In genomic region chr19:50417138-50417849, GRCh38 we compare ENCODE assay signal across 21 cellular contexts. TPM values are rescaled to one million over a fixed set of nuclear protein-coding genes. Genes with fewer than 3 reads are reported as not detected.
DNase-seq lines count a peak whose midpoint lies in the region; ATAC-seq, FAIRE-seq and TF ChIP-seq lines count a peak whose summit lies in the region.
"Had no signal": no experiment of that assay in that cellular context is flagged by ENCODE, and none has a peak within 500 bp of the region (broad histone marks: within the 10 kb centered on the region; RNA-seq: fewer than 3 reads in every experiment).

No MANE protein-coding gene starts in this region.

- no peaks in the 10 kb centered on the region for H3K9me3 ChIP-seq in IMR-90 (ENCODE audit: control insufficient read depth, insufficient read depth, low read length)
- no peaks in the 10 kb centered on the region for H3K9me3 ChIP-seq in pancreas
- H3K9me3 ChIP-seq: neutrophil had no signal

- no peak for TF ChIP-seq RAD21 in IMR-90 (IDR thresholded peaks at IDR 0.05; ENCODE audit: low read length)

- H3K4ac ChIP-seq in IMR-90 (ENCODE audit: low read depth, low read length), result no peak overlapping the region

- POLR2A ChIA-PET in IMR-90 (lab: Charles Lee; ENCODE audit: unreplicated experiment), result no interaction called here

- no peak overlapping the region for H3K56ac ChIP-seq in IMR-90 (ENCODE audit: extremely low read depth, insufficient read depth, low read length)

- dilution Hi-C loops in IMR-90 (cut with HindIII; ENCODE audit: low sequenced_read_pairs, unreplicated experiment), result no loop called here

- H4K8ac ChIP-seq in IMR-90 (ENCODE audit: low read depth in 2 of 2, low read length in 2 of 2), result no peak overlapping the region

- H2BK120ac ChIP-seq in IMR-90 (ENCODE audit: low read depth, low read length), result no peak overlapping the region

- H3K4me1 ChIP-seq in IMR-90 (ENCODE audit: control insufficient read depth, insufficient read depth, low read length) (no peaks in the 10 kb centered on the region), pancreas (peaks cover 0 to 12% (median 7%) of the 10 kb centered on the region in 3 donors)

- H3K14ac ChIP-seq in IMR-90 (replicated peaks; ENCODE audit: low read depth, low read length), result no peak overlapping the region

- WGBS in IMR-90 (ENCODE audit: extremely low coverage in 2 of 2, insufficient read length in 1 of 2), 2 experiments, result no CpG with 5 or more reads among the region's 35 CpGs
- WGBS in pancreas, 2 donors, result 22 to 25% methylated on average over 20 to 35 of the region's 35 CpGs

- no peak overlapping the region for H2BK5ac ChIP-seq in IMR-90 (ENCODE audit: low read depth, low read length, poor library complexity, severe bottlenecking)

- DNase-seq in NCI-H1417 (lab: John Stamatoyannopoulos, UW), result peak in 2 of 3 experiments; percentile 40 to 66
- DNase-seq in NCI-H1417 treated with DMSO at 0.1 percent for 48 hours (lab: John Stamatoyannopoulos, UW), result no peak
- no peak for DNase-seq in IMR-90
- peak; percentile 59 to 89 (median 78) for DNase-seq in pancreas
- no peak for DNase-seq in activated CD4-positive, CD25-positive, alpha-beta regulatory T cell treated with anti-CD3 and anti-CD28 coated beads, Interleukin-2, amount 50 U/mL, for 72 hours
- no peak for DNase-seq in SKM-1 treated with dmso at 0.1 percent for 144 hours (lab: John Stamatoyannopoulos, UW; ENCODE audit: unreplicated experiment)
- no peak for DNase-seq in activated naive CD4-positive, alpha-beta T cell treated with anti-CD3 and anti-CD28 coated beads, Interleukin-2, amount 50 U/mL, for 72 hours (ENCODE audit: low spot score in 2 of 2)
- DNase-seq: 8988T; activated CD4-positive, alpha-beta T cell treated with anti-CD3 and anti-CD28 coated beads, Interleukin-2, amount 10 ng/mL, durations not matched to agents 7 days and 5 days; activated naive CD4-positive, alpha-beta T cell treated with anti-CD3 and anti-CD28 coated beads for 36 hours; DND-41; hippocampal formation; kidney glomerular epithelial cell; NCI-H2171 had no signal

- H3K4me3 ChIP-seq in IMR-90 (ENCODE audit: insufficient read depth, low read depth, low read length) (no peak overlapping the region), pancreas (no peak overlapping the region)
- H3K4me3 ChIP-seq: SK-N-MC had no signal

- H3K36me3 Mint-ChIP-seq in activated naive CD4-positive, alpha-beta T cell treated with anti-CD3 and anti-CD28 coated beads, Interleukin-2, amount 50 U/mL, for 72 hours, result peaks cover 16 to 25% of the 10 kb centered on the region in 2 donors

- H3K27me3 ChIP-seq in IMR-90 (ENCODE audit: control insufficient read depth, insufficient read depth, low read length) (peaks cover 21% of the 10 kb centered on the region), pancreas (no peaks in the 10 kb centered on the region)

- H2BK15ac ChIP-seq in IMR-90 (ENCODE audit: low read depth, low read length), result no peak overlapping the region

- peaks cover 0 to 3% of the 10 kb centered on the region in 2 donors for H3K9me3 Mint-ChIP-seq in activated naive CD4-positive, alpha-beta T cell treated with anti-CD3 and anti-CD28 coated beads, Interleukin-2, amount 50 U/mL, for 72 hours
- H3K9me3 Mint-ChIP-seq: activated CD4-positive, alpha-beta T cell treated with anti-CD3 and anti-CD28 coated beads, Interleukin-2, amount 10 ng/mL, durations not matched to agents 7 days and 5 days; activated naive CD4-positive, alpha-beta T cell treated with anti-CD3 and anti-CD28 coated beads for 36 hours; mesothelial cell of epicardium had no signal

- H4K20me1 ChIP-seq in IMR-90 (ENCODE audit: insufficient read depth, low read length), result no peaks in the 10 kb centered on the region

- BruUV-seq in IMR-90 (replicated peaks; lab: Mats Ljungman, UMichigan), result no TSS peak

- H3K27ac ChIP-seq in IMR-90 (ENCODE audit: insufficient read depth, low read length) (no peak overlapping the region), pancreas (peak overlapping the region in 1 of 4 donors; percentile 3)
- H3K27ac ChIP-seq: neutrophil, SK-N-MC had no signal

- no peak for TF ChIP-seq CTCF in IMR-90 (conservative IDR thresholded peaks at IDR 0.05; ENCODE audit: low read depth, low read length)
- no peak for TF ChIP-seq CTCF in pancreas (IDR thresholded peaks at IDR 0.05)

- H2BK20ac ChIP-seq in IMR-90 (ENCODE audit: low read depth, low read length), result no peak overlapping the region

- TF ChIP-seq POLR2A in IMR-90 (IDR thresholded peaks at IDR 0.05; ENCODE audit: low read depth, low read length) (no peak), Raji (IDR thresholded peaks at IDR 0.05; ENCODE audit: insufficient read depth, low read depth, low read length) (0 out of 2 replicates have a peak, but pooled peaks have one; percentile 39)

- H3K36me3 ChIP-seq in IMR-90 (ENCODE audit: control insufficient read depth, insufficient read depth, low read length) (peaks cover 2% of the 10 kb centered on the region; the same call in 1 of the 2 replicates), pancreas (no peaks in the 10 kb centered on the region)
- H3K36me3 ChIP-seq: neutrophil had no signal

- H4K91ac ChIP-seq in IMR-90 (ENCODE audit: insufficient read depth, low read depth, low read length), result no peak overlapping the region

- H3K79me1 ChIP-seq in IMR-90 (ENCODE audit: low read depth in 1 of 2, low read length in 2 of 2), result no peaks in the 10 kb centered on the region

- no peak overlapping the region for H2AK5ac ChIP-seq in IMR-90 (ENCODE audit: low read depth, low read length)

- intact Hi-C loops in IMR-90 (cut with micrococcal nuclease), result no loop called here
- intact Hi-C loops in pancreas (cut with DNase I), result no loop called here

- no peak for FAIRE-seq in pancreas (lab: Jason Lieb, UNC)
- FAIRE-seq: TTC549 had no signal

- no peak overlapping the region for H3K9ac ChIP-seq in IMR-90 (ENCODE audit: low read depth, low read length)

- no peak overlapping the region for H3K23ac ChIP-seq in IMR-90 (ENCODE audit: low read depth, low read length)

- H3K4me2 ChIP-seq in IMR-90 (ENCODE audit: low read depth, low read length), result no peak overlapping the region

- CTCF ChIA-PET in IMR-90 (lab: Yijun Ruan, JAX), result no interaction called here

- ATAC-seq in IMR-90 (ENCODE audit: low read depth), result no peak
- ATAC-seq in pancreas, result peak; percentile 77 to 82 (median 78)
- no peak for ATAC-seq in activated naive CD4-positive, alpha-beta T cell treated with anti-CD3 and anti-CD28 coated beads, Interleukin-2, amount 50 U/mL, for 72 hours
- ATAC-seq: right cardiac atrium had no signal

- no peak overlapping the region for H2AK9ac ChIP-seq in IMR-90 (replicated peaks; ENCODE audit: low read depth, low read length, poor library complexity)

- peak overlapping the region; percentile 43 for H2AFZ ChIP-seq in IMR-90 (replicated peaks; ENCODE audit: low read length, poor library complexity)

- in situ Hi-C loops in IMR-90 (cut with MboI; ENCODE audit: low sequenced_read_pairs), result no loop called here

- H3K27ac Mint-ChIP-seq in activated naive CD4-positive, alpha-beta T cell treated with anti-CD3 and anti-CD28 coated beads, Interleukin-2, amount 50 U/mL, for 72 hours, result no peak overlapping the region
- H3K27ac Mint-ChIP-seq: activated CD4-positive, alpha-beta T cell treated with anti-CD3 and anti-CD28 coated beads, Interleukin-2, amount 10 ng/mL, durations not matched to agents 7 days and 5 days; activated naive CD4-positive, alpha-beta T cell treated with anti-CD3 and anti-CD28 coated beads for 36 hours; mesothelial cell of epicardium had no signal

- H3K18ac ChIP-seq in IMR-90 (ENCODE audit: low read depth, low read length), result no peak overlapping the region

- H4K5ac ChIP-seq in IMR-90 (ENCODE audit: low read depth, low read length), result no peak overlapping the region

- no peaks in the 10 kb centered on the region for H3K9me1 ChIP-seq in IMR-90 (ENCODE audit: insufficient read depth, low read length)

RNA-seq across cellular contexts. Expression of gene SPIB, which starts 1.4 kb away (rescaled TPM):
- total RNA-seq in IMR-90 (2012; rRNA removed), result not detected in 2 replicates
- polyA plus RNA-seq in IMR-90 (2012; rRNA removed), result not detected in 2 replicates
- not detected in 2 replicates for polyA plus RNA-seq in IMR-90 (2012; cell fraction: cytosol; rRNA removed)
- not detected in 2 replicates for polyA plus RNA-seq in IMR-90 (2012; cell fraction: nucleus; rRNA removed; ENCODE audit: low replicate concordance)
- 10 to 100 TPM in 1 of 6 donors, 1 to 10 TPM in 2, under 1 TPM in 3; 0.09 to 25.6 (median 1.2) TPM for total RNA-seq in pancreas
- polyA plus RNA-seq in pancreas, result 1 to 10 TPM in 1 of 2 donors, under 1 TPM in 1; 0.80 to 1.2 TPM
- total RNA-seq in activated naive CD4-positive, alpha-beta T cell treated with anti-CD3 and anti-CD28 coated beads, Interleukin-2, amount 50 U/mL, for 72 hours, result 1 to 10 TPM; 1.1 to 1.2 TPM

RNA-seq across cellular contexts. Expression of gene MYBPC2, which starts 15.4 kb away (rescaled TPM):
- total RNA-seq in IMR-90 (2012; rRNA removed), result not detected in 2 replicates
- not detected in 2 replicates for polyA plus RNA-seq in IMR-90 (2012; rRNA removed)
- polyA plus RNA-seq in IMR-90 (2012; cell fraction: cytosol; rRNA removed), result 0.01 TPM in 1 of 2 replicates, not detected in the other
- polyA plus RNA-seq in IMR-90 (2012; cell fraction: nucleus; rRNA removed; ENCODE audit: low replicate concordance), result 0.01 TPM in 1 of 2 replicates, not detected in the other
- total RNA-seq in pancreas, result 1 to 10 TPM in 2 of 6 donors, not detected in 4; 1.5 to 1.7 TPM
- polyA plus RNA-seq in pancreas, result under 1 TPM in 1 of 2 donors, not detected in 1; 0.02 TPM
- total RNA-seq in activated naive CD4-positive, alpha-beta T cell treated with anti-CD3 and anti-CD28 coated beads, Interleukin-2, amount 50 U/mL, for 72 hours, result 1 to 10 TPM in 1 of 2 donors, under 1 TPM in 1; 0.91 to 1.9 TPM
- total RNA-seq: activated CD4-positive, alpha-beta T cell treated with anti-CD3 and anti-CD28 coated beads, Interleukin-2, amount 10 ng/mL, durations not matched to agents 7 days and 5 days; right cardiac atrium had no signal
- polyA plus RNA-seq: CD14-positive monocyte, right cardiac atrium had no signal

RNA-seq across cellular contexts. Expression of gene POLD1, which starts 33.1 kb away (rescaled TPM):
- total RNA-seq in IMR-90 (2012; rRNA removed), result 13.1 and 13.8 TPM in 2 replicates
- 28.9 and 40.2 TPM in 2 replicates for polyA plus RNA-seq in IMR-90 (2012; rRNA removed)
- 15.6 and 24.5 TPM in 2 replicates for polyA plus RNA-seq in IMR-90 (2012; cell fraction: cytosol; rRNA removed)
- 76.5 and 228 TPM in 2 replicates for polyA plus RNA-seq in IMR-90 (2012; cell fraction: nucleus; rRNA removed; ENCODE audit: low replicate concordance)
- total RNA-seq in pancreas, result 10 to 100 TPM in 4 of 6 donors, 1 to 10 TPM in 2; 9.5 to 16.7 (median 11.9) TPM
- 10 to 100 TPM; 36.1 to 45.5 TPM for polyA plus RNA-seq in pancreas
- 100 to 1,000 TPM; 183 to 254 TPM for total RNA-seq in activated naive CD4-positive, alpha-beta T cell treated with anti-CD3 and anti-CD28 coated beads, Interleukin-2, amount 50 U/mL, for 72 hours

RNA-seq across cellular contexts. Expression of gene NR1H2, which starts 41.0 kb away (rescaled TPM):
- total RNA-seq in IMR-90 (2012; rRNA removed), result 34.7 and 37.8 TPM in 2 replicates
- 48.4 and 51.5 TPM in 2 replicates for polyA plus RNA-seq in IMR-90 (2012; rRNA removed)
- 26.9 and 67.7 TPM in 2 replicates for polyA plus RNA-seq in IMR-90 (2012; cell fraction: cytosol; rRNA removed)
- polyA plus RNA-seq in IMR-90 (2012; cell fraction: nucleus; rRNA removed; ENCODE audit: low replicate concordance), result 79.8 and 151 TPM in 2 replicates
- total RNA-seq in pancreas, result 10 to 100 TPM; 20.5 to 33.5 (median 25.6) TPM
- polyA plus RNA-seq in pancreas, result 10 to 100 TPM; 45.9 to 46.5 TPM
- 10 to 100 TPM; 51.1 to 61.2 TPM for total RNA-seq in activated naive CD4-positive, alpha-beta T cell treated with anti-CD3 and anti-CD28 coated beads, Interleukin-2, amount 50 U/mL, for 72 hours

RNA-seq across cellular contexts. Expression of gene NAPSA, which starts 51.9 kb away (rescaled TPM):
- total RNA-seq in IMR-90 (2012; rRNA removed), result not detected in 2 replicates
- 0.24 and 0.39 TPM in 2 replicates for polyA plus RNA-seq in IMR-90 (2012; rRNA removed)
- polyA plus RNA-seq in IMR-90 (2012; cell fraction: cytosol; rRNA removed), result 0.15 and 0.39 TPM in 2 replicates
- 2.5 and 2.7 TPM in 2 replicates for polyA plus RNA-seq in IMR-90 (2012; cell fraction: nucleus; rRNA removed; ENCODE audit: low replicate concordance)
- total RNA-seq in pancreas, result 1 to 10 TPM in 5 of 6 donors, under 1 TPM in 1; 0.78 to 3.2 (median 1.5) TPM
- polyA plus RNA-seq in pancreas, result 1 to 10 TPM; 4.1 to 4.6 TPM
- total RNA-seq in activated naive CD4-positive, alpha-beta T cell treated with anti-CD3 and anti-CD28 coated beads, Interleukin-2, amount 50 U/mL, for 72 hours, result 100 to 1,000 TPM in 1 of 2 donors, 10 to 100 TPM in 1; 90.8 to 166 TPM

Comparison
In these comparisons a context has a peak if more than half of its experiments do, and no peak if none do; other contexts are left out.
1. DNase-seq: peak in NCI-H1417 (2 of 3) and pancreas (6 of 6); none in NCI-H1417 treated with DMSO at 0.1 percent for 48 hours (single experiment), IMR-90 (single experiment), activated CD4-positive, CD25-positive, alpha-beta regulatory T cell treated with anti-CD3 and anti-CD28 coated beads, Interleukin-2, amount 50 U/mL, for 72 hours (single experiment), SKM-1 treated with dmso at 0.1 percent for 144 hours (single experiment) and activated naive CD4-positive, alpha-beta T cell treated with anti-CD3 and anti-CD28 coated beads, Interleukin-2, amount 50 U/mL, for 72 hours (0 of 2).
2. ATAC-seq: peak in pancreas (4 of 4); none in IMR-90 (single experiment) and activated naive CD4-positive, alpha-beta T cell treated with anti-CD3 and anti-CD28 coated beads, Interleukin-2, amount 50 U/mL, for 72 hours (0 of 2).
3. RNA of gene POLD1, which starts 33.1 kb away (total RNA-seq): 183 to 254 TPM in activated naive CD4-positive, alpha-beta T cell treated with anti-CD3 and anti-CD28 coated beads, Interleukin-2, amount 50 U/mL, for 72 hours; 13.1 to 13.8 TPM in IMR-90 and 9.5 to 16.7 TPM in pancreas; every median in the first group is over 10 times any median in the second.